1 cellular context compared by ENCODE assay signal in the genomic region with DNA sequence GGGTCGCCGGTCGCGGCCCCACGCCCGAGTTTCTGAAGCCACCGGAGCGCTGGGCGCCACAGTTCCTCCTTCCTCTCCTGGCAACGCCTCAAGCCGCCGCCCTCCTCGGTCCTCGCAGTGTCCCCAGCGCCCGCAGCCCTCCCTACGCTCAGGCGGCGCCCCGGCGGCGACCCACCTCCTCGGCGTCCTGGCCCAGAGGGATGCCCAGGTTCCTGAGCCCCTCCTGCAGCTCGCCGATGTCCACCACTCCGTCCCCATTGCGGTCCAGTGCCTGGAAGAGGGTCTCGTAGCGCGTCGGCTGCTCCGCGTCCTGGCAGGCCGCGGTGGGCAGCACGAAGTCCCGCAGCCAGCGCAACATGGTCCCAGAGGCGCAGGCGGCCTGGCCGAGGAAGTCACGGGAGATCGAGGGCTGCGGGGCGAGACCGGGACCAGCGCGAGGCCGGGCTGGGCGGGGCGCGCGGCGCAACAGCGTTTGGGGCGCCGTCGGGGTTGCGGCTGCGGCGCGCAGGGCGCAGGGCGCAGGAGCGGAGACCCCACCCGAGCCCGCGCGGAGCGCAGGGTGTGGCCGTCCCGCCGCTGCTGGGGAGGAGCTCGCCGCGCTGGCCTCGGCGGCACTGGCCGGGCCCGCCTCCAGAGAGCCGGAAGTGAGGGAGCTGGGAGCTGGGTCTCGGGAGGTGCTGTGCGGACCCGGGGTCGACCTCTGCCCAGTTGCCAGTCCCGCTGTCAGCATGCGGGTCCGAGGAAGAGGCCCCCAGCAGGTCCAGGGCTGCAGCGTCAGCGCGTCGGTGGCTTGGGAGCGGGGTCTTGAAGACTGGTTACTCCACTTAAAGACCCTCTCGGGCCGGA.
TF ChIP-seq lines count a peak whose summit lies in the region.

A gene (minus strand): TSS at position 563 of the 846 bp plus-strand sequence. CDS start 205 bp downstream, at position 358.

TF ChIP-seq in WTC11, 78 proteins besides CTCF, POLR2A, EP300 and RAD21 (continued from another document):
- TF ChIP-seq, protein P1, sequence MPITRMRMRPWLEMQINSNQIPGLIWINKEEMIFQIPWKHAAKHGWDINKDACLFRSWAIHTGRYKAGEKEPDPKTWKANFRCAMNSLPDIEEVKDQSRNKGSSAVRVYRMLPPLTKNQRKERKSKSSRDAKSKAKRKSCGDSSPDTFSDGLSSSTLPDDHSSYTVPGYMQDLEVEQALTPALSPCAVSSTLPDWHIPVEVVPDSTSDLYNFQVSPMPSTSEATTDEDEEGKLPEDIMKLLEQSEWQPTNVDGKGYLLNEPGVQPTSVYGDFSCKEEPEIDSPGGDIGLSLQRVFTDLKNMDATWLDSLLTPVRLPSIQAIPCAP (CRISPR knock-in tag; IDR thresholded peaks at IDR 0.05) = 0 out of 2 replicates have a peak, but pooled peaks have one; percentile 43
- no peak for TF ChIP-seq NFATC4 (CRISPR knock-in tag; IDR thresholded peaks at IDR 0.05)
- TF ChIP-seq FOXP1 (CRISPR knock-in tag; IDR thresholded peaks at IDR 0.05; ENCODE audit: borderline replicate concordance) = peak; percentile 94
- no peak for TF ChIP-seq TEAD4 (CRISPR knock-in tag; IDR thresholded peaks at IDR 0.05)
- no peak for TF ChIP-seq PRRX2 (CRISPR knock-in tag; IDR thresholded peaks at IDR 0.05)
- TF ChIP-seq, protein P2, sequence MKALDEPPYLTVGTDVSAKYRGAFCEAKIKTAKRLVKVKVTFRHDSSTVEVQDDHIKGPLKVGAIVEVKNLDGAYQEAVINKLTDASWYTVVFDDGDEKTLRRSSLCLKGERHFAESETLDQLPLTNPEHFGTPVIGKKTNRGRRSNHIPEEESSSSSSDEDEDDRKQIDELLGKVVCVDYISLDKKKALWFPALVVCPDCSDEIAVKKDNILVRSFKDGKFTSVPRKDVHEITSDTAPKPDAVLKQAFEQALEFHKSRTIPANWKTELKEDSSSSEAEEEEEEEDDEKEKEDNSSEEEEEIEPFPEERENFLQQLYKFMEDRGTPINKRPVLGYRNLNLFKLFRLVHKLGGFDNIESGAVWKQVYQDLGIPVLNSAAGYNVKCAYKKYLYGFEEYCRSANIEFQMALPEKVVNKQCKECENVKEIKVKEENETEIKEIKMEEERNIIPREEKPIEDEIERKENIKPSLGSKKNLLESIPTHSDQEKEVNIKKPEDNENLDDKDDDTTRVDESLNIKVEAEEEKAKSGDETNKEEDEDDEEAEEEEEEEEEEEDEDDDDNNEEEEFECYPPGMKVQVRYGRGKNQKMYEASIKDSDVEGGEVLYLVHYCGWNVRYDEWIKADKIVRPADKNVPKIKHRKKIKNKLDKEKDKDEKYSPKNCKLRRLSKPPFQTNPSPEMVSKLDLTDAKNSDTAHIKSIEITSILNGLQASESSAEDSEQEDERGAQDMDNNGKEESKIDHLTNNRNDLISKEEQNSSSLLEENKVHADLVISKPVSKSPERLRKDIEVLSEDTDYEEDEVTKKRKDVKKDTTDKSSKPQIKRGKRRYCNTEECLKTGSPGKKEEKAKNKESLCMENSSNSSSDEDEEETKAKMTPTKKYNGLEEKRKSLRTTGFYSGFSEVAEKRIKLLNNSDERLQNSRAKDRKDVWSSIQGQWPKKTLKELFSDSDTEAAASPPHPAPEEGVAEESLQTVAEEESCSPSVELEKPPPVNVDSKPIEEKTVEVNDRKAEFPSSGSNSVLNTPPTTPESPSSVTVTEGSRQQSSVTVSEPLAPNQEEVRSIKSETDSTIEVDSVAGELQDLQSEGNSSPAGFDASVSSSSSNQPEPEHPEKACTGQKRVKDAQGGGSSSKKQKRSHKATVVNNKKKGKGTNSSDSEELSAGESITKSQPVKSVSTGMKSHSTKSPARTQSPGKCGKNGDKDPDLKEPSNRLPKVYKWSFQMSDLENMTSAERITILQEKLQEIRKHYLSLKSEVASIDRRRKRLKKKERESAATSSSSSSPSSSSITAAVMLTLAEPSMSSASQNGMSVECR (CRISPR knock-in tag; IDR thresholded peaks at IDR 0.05; ENCODE audit: borderline replicate concordance) = 0 out of 2 replicates have a peak, but pooled peaks have one; percentile 45
- TF ChIP-seq JAZF1 (CRISPR knock-in tag; IDR thresholded peaks at IDR 0.05) = no peak
- TF ChIP-seq ZNF263 (CRISPR knock-in tag; IDR thresholded peaks at IDR 0.05; ENCODE audit: low read depth) = 0 out of 2 replicates have a peak, but pooled peaks have one; percentile 32
- TF ChIP-seq, protein P3, sequence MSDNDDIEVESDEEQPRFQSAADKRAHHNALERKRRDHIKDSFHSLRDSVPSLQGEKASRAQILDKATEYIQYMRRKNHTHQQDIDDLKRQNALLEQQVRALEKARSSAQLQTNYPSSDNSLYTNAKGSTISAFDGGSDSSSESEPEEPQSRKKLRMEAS (CRISPR knock-in tag; IDR thresholded peaks at IDR 0.05) = peak; percentile 58; the same call in 1 of the 2 replicates
- TF ChIP-seq CBFB (CRISPR knock-in tag; IDR thresholded peaks at IDR 0.05; ENCODE audit: low read depth) = 0 out of 2 replicates have a peak, but pooled peaks have one; percentile 68
- TF ChIP-seq, protein P4, sequence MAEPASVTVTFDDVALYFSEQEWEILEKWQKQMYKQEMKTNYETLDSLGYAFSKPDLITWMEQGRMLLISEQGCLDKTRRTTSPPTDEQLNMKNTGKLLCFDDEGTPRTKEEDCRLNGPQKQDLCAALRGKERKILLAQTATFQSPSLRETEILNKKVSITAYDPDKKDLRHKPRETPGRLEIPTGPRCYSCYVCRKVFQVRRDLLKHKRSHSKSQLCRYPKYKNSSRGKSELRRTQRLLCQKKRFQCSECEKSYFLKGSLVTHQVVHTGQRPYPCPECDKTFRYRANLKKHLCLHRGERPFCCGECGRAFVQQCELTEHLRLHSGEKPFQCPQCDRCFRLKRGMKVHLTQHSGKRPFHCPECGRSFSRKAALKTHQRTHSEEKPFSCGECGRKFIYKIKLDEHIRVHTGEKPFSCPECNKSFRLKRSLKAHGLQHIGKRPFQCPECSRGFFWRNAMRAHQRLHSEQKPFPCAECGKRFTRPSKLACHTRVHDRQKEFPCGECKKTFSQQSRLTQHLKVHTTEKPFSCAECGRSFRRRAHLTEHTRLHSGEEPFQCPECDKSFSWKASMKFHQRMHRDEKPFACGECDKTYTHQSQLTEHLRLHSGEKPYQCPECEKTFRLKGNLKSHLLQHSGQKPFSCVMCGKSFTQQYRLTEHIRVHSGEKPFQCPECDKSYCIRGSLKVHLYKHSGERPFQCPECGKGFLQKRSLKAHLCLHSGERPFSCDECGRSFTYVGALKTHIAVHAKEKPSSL (CRISPR knock-in tag; conservative IDR thresholded peaks at IDR 0.05) = no peak
- TF ChIP-seq, protein P5, sequence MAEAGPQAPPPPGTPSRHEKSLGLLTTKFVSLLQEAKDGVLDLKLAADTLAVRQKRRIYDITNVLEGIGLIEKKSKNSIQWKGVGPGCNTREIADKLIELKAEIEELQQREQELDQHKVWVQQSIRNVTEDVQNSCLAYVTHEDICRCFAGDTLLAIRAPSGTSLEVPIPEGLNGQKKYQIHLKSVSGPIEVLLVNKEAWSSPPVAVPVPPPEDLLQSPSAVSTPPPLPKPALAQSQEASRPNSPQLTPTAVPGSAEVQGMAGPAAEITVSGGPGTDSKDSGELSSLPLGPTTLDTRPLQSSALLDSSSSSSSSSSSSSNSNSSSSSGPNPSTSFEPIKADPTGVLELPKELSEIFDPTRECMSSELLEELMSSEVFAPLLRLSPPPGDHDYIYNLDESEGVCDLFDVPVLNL (CRISPR knock-in tag; IDR thresholded peaks at IDR 0.05; ENCODE audit: borderline replicate concordance, low read depth) = 0 out of 2 replicates have a peak, but pooled peaks have one; percentile 69
- no peak for TF ChIP-seq OVOL2 (CRISPR knock-in tag; IDR thresholded peaks at IDR 0.05; ENCODE audit: borderline replicate concordance)
- peak; percentile 30 for TF ChIP-seq FOXK1 (CRISPR knock-in tag; IDR thresholded peaks at IDR 0.05)
- TF ChIP-seq, protein P6, sequence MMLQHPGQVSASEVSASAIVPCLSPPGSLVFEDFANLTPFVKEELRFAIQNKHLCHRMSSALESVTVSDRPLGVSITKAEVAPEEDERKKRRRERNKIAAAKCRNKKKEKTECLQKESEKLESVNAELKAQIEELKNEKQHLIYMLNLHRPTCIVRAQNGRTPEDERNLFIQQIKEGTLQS (CRISPR knock-in tag; conservative IDR thresholded peaks at IDR 0.05) = no peak
- TF ChIP-seq SMAD3 (CRISPR knock-in tag; IDR thresholded peaks at IDR 0.05; ENCODE audit: borderline replicate concordance) = no peak
- TF ChIP-seq, protein P7, sequence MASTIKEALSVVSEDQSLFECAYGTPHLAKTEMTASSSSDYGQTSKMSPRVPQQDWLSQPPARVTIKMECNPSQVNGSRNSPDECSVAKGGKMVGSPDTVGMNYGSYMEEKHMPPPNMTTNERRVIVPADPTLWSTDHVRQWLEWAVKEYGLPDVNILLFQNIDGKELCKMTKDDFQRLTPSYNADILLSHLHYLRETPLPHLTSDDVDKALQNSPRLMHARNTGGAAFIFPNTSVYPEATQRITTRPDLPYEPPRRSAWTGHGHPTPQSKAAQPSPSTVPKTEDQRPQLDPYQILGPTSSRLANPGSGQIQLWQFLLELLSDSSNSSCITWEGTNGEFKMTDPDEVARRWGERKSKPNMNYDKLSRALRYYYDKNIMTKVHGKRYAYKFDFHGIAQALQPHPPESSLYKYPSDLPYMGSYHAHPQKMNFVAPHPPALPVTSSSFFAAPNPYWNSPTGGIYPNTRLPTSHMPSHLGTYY (CRISPR knock-in tag; IDR thresholded peaks at IDR 0.05) = no peak
- TF ChIP-seq, protein P8, sequence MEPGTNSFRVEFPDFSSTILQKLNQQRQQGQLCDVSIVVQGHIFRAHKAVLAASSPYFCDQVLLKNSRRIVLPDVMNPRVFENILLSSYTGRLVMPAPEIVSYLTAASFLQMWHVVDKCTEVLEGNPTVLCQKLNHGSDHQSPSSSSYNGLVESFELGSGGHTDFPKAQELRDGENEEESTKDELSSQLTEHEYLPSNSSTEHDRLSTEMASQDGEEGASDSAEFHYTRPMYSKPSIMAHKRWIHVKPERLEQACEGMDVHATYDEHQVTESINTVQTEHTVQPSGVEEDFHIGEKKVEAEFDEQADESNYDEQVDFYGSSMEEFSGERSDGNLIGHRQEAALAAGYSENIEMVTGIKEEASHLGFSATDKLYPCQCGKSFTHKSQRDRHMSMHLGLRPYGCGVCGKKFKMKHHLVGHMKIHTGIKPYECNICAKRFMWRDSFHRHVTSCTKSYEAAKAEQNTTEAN (CRISPR knock-in tag; IDR thresholded peaks at IDR 0.05) = peak; percentile 68; the same call in 1 of the 2 replicates
- TF ChIP-seq, protein P9, sequence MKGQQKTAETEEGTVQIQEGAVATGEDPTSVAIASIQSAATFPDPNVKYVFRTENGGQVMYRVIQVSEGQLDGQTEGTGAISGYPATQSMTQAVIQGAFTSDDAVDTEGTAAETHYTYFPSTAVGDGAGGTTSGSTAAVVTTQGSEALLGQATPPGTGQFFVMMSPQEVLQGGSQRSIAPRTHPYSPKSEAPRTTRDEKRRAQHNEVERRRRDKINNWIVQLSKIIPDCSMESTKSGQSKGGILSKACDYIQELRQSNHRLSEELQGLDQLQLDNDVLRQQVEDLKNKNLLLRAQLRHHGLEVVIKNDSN (CRISPR knock-in tag; IDR thresholded peaks at IDR 0.05) = 0 out of 2 replicates have a peak, but pooled peaks have one; percentile 18
- TF ChIP-seq CREM (CRISPR knock-in tag; IDR thresholded peaks at IDR 0.05) = peak; percentile 81; the same call in 1 of the 2 replicates
- TF ChIP-seq, protein P10, sequence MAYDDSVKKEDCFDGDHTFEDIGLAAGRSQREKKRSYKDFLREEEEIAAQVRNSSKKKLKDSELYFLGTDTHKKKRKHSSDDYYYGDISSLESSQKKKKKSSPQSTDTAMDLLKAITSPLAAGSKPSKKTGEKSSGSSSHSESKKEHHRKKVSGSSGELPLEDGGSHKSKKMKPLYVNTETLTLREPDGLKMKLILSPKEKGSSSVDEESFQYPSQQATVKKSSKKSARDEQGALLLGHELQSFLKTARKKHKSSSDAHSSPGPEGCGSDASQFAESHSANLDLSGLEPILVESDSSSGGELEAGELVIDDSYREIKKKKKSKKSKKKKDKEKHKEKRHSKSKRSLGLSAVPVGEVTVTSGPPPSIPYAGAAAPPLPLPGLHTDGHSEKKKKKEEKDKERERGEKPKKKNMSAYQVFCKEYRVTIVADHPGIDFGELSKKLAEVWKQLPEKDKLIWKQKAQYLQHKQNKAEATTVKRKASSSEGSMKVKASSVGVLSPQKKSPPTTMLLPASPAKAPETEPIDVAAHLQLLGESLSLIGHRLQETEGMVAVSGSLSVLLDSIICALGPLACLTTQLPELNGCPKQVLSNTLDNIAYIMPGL (CRISPR knock-in tag; IDR thresholded peaks at IDR 0.05) = peak; percentile 69
- TF ChIP-seq TP53 (CRISPR knock-in tag; IDR thresholded peaks at IDR 0.05) = peak; percentile 87
- TF ChIP-seq, protein P11, sequence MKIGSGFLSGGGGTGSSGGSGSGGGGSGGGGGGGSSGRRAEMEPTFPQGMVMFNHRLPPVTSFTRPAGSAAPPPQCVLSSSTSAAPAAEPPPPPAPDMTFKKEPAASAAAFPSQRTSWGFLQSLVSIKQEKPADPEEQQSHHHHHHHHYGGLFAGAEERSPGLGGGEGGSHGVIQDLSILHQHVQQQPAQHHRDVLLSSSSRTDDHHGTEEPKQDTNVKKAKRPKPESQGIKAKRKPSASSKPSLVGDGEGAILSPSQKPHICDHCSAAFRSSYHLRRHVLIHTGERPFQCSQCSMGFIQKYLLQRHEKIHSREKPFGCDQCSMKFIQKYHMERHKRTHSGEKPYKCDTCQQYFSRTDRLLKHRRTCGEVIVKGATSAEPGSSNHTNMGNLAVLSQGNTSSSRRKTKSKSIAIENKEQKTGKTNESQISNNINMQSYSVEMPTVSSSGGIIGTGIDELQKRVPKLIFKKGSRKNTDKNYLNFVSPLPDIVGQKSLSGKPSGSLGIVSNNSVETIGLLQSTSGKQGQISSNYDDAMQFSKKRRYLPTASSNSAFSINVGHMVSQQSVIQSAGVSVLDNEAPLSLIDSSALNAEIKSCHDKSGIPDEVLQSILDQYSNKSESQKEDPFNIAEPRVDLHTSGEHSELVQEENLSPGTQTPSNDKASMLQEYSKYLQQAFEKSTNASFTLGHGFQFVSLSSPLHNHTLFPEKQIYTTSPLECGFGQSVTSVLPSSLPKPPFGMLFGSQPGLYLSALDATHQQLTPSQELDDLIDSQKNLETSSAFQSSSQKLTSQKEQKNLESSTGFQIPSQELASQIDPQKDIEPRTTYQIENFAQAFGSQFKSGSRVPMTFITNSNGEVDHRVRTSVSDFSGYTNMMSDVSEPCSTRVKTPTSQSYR (CRISPR knock-in tag; IDR thresholded peaks at IDR 0.05) = no peak
- TF ChIP-seq JUN (CRISPR knock-in tag; IDR thresholded peaks at IDR 0.05) = peak; percentile 52; the same call in 1 of the 2 replicates
- 0 out of 2 replicates have a peak, but pooled peaks have one; percentile 16 for TF ChIP-seq RELA (CRISPR knock-in tag; IDR thresholded peaks at IDR 0.05; ENCODE audit: borderline replicate concordance)
- TF ChIP-seq, protein P12, sequence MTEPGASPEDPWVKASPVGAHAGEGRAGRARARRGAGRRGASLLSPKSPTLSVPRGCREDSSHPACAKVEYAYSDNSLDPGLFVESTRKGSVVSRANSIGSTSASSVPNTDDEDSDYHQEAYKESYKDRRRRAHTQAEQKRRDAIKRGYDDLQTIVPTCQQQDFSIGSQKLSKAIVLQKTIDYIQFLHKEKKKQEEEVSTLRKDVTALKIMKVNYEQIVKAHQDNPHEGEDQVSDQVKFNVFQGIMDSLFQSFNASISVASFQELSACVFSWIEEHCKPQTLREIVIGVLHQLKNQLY (CRISPR knock-in tag; IDR thresholded peaks at IDR 0.05) = 0 out of 2 replicates have a peak, but pooled peaks have one; percentile 36
